ENCODE assay signal across 1 cellular context in genomic region chr2:121532347-121532766, GRCh38.
TF ChIP-seq lines count a peak whose summit lies in the region.

No MANE protein-coding gene starts in this region.

TF ChIP-seq in HEK293, 187 proteins besides CTCF, POLR2A, EP300 and RAD21 (continued from another document):
- TF ChIP-seq ZNF18 (tag by site-specific recombination; IDR thresholded peaks at IDR 0.05) (peak; percentile 35; the same call in 1 of the 2 replicates), ZNF660 (tag by site-specific recombination; IDR thresholded peaks at IDR 0.05) (no peak), PRDM1 (tag by site-specific recombination; IDR thresholded peaks at IDR 0.05) (no peak), ZNF549 (tag by site-specific recombination; IDR thresholded peaks at IDR 0.05) (no peak), ZNF658 (tag by site-specific recombination; IDR thresholded peaks at IDR 0.05) (no peak), ZNF555 (tag by site-specific recombination; conservative IDR thresholded peaks at IDR 0.05) (no peak), SP7 (tag by site-specific recombination; IDR thresholded peaks at IDR 0.05) (peak; percentile 21; the same call in 1 of the 2 replicates), ZNF146 (tag by site-specific recombination; IDR thresholded peaks at IDR 0.05) (no peak), ZNF423 (tag by site-specific recombination; IDR thresholded peaks at IDR 0.05) (no peak), ZNF76 (tag by site-specific recombination; IDR thresholded peaks at IDR 0.05; ENCODE audit: borderline replicate concordance, low read depth) (0 out of 2 replicates have a peak, but pooled peaks have one; percentile 11), SALL2 (tag by site-specific recombination; IDR thresholded peaks at IDR 0.05; ENCODE audit: borderline replicate concordance) (no peak), ATF2 (tag by site-specific recombination; IDR thresholded peaks at IDR 0.05; ENCODE audit: low read depth) (peak; percentile 92), ZNF324 (tag by site-specific recombination; IDR thresholded peaks at IDR 0.05) (no peak), ZNF521 (tag by site-specific recombination; IDR thresholded peaks at IDR 0.05) (no peak), SP2 (tag by site-specific recombination; IDR thresholded peaks at IDR 0.05) (peak; percentile 17; the same call in 1 of the 2 replicates), ZBTB21 (tag by site-specific recombination; IDR thresholded peaks at IDR 0.05) (peak; percentile 92), AEBP2 (tag by site-specific recombination; IDR thresholded peaks at IDR 0.05; ENCODE audit: borderline replicate concordance) (no peak), IKZF3 (tag by site-specific recombination; IDR thresholded peaks at IDR 0.05) (peak; percentile 56), ZNF626 (tag by site-specific recombination; IDR thresholded peaks at IDR 0.05) (no peak), OSR2 (tag by site-specific recombination; IDR thresholded peaks at IDR 0.05) (0 out of 2 replicates have a peak, but pooled peaks have one; percentile 13), ZNF416 (tag by site-specific recombination; IDR thresholded peaks at IDR 0.05) (no peak), BCL11B (tag by site-specific recombination; IDR thresholded peaks at IDR 0.05; ENCODE audit: low read depth) (0 out of 2 replicates have a peak, but pooled peaks have one; percentile 24), ZNF629 (tag by site-specific recombination; IDR thresholded peaks at IDR 0.05) (peak; percentile 97), KLF10 (tag by site-specific recombination; IDR thresholded peaks at IDR 0.05) (peak; percentile 53), ZNF398 (tag by site-specific recombination; IDR thresholded peaks at IDR 0.05) (no peak), PRDM6 (tag by site-specific recombination; IDR thresholded peaks at IDR 0.05) (peak; percentile 70; the same call in 1 of the 2 replicates), PRDM4 (tag by site-specific recombination; IDR thresholded peaks at IDR 0.05) (peak; percentile 69), PBX3 (CRISPR knock-in tag; IDR thresholded peaks at IDR 0.05) (no peak), ZNF433 (tag by site-specific recombination; IDR thresholded peaks at IDR 0.05; ENCODE audit: low read depth) (no peak), KLF9 (tag by site-specific recombination; IDR thresholded peaks at IDR 0.05; ENCODE audit: low read depth) (no peak), ZNF654 (tag by site-specific recombination; IDR thresholded peaks at IDR 0.05; ENCODE audit: low read depth) (no peak), ZNF366 (tag by site-specific recombination; conservative IDR thresholded peaks at IDR 0.05) (0 out of 2 replicates have a peak, but pooled peaks have one; percentile 29), ZNF133 (tag by site-specific recombination; IDR thresholded peaks at IDR 0.05) (no peak), MYNN (tag by site-specific recombination; IDR thresholded peaks at IDR 0.05; ENCODE audit: borderline replicate concordance) (no peak), ZNF335 (tag by site-specific recombination; conservative IDR thresholded peaks at IDR 0.05) (no peak), FEZF1 (tag by site-specific recombination; IDR thresholded peaks at IDR 0.05) (no peak), ZNF221 (tag by site-specific recombination; IDR thresholded peaks at IDR 0.05; ENCODE audit: borderline replicate concordance) (no peak), ZSCAN5A (tag by site-specific recombination; IDR thresholded peaks at IDR 0.05) (no peak), SCRT1 (tag by site-specific recombination; IDR thresholded peaks at IDR 0.05; ENCODE audit: borderline replicate concordance) (no peak), ZNF394 (tag by site-specific recombination; IDR thresholded peaks at IDR 0.05; ENCODE audit: borderline replicate concordance) (no peak), ZFP37 (tag by site-specific recombination; IDR thresholded peaks at IDR 0.05) (no peak), BCL6B (tag by site-specific recombination; IDR thresholded peaks at IDR 0.05) (no peak), KLF17 (tag by site-specific recombination; IDR thresholded peaks at IDR 0.05) (no peak)
